23 cellular contexts compared by ENCODE assay signal in the genomic region with DNA sequence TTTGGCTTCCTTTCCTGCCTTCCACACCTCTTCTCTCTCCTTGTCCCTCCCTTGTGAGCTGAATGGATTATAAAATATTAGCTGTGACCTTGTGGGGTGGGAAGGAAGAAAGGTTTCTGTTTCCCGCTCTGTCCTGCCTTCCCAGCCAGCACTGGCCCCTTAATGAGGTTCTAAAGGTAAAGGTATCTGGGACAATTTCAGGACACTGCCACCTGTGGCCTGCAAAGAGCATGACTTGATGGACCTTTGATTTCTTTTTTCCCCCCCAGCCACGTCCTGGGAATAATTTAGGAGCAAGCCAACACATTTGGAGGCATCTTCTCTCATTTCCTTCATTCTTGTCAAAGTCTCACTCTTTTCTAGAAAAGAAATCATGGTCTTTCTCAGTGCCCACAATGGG.
DNase-seq lines count a peak whose midpoint lies in the region; ATAC-seq and TF ChIP-seq lines count a peak whose summit lies in the region.
"Had no signal": no experiment of that assay in that cellular context is flagged by ENCODE, and none has a peak within 500 bp of the region (broad histone marks: within the 10 kb centered on the region; RNA-seq: fewer than 3 reads in every experiment).

No MANE protein-coding gene starts in this region.

- peaks cover 4% of the 10 kb centered on the region for H3K36me3 Mint-ChIP-seq in neural progenitor cell
- H3K36me3 Mint-ChIP-seq: activated naive CD4-positive, alpha-beta T cell treated with anti-CD3 and anti-CD28 coated beads, Interleukin-2, amount 10 ng/mL, durations not matched to agents 7 days and 5 days had no signal

- in situ Hi-C loops in GM13977 (cut with MboI; ENCODE audit: low pct_unique_long_range_greater_than_20kb, low sequenced_read_pairs, unreplicated experiment) = no loop called here

- 57 to 70% methylated on average over 2 of the region's 2 CpGs for WGBS in esophagus squamous epithelium, 2 donors

- peak; percentile 19 for TF ChIP-seq CTCF in GM13977 (IDR thresholded peaks at IDR 0.05; ENCODE audit: extremely low read depth, insufficient read depth, missing control alignments)
- peak; percentile 53 for TF ChIP-seq CTCF in WERI-Rb-1 (IDR thresholded peaks at IDR 0.05; ENCODE audit: low read depth, low read length)
- TF ChIP-seq CTCF in esophagus squamous epithelium (IDR thresholded peaks at IDR 0.05) = peak in 5 of 6 experiments; percentile 10 to 39 (median 24)
- peak; percentile 33 for TF ChIP-seq CTCF in neural progenitor cell (IDR thresholded peaks at IDR 0.05)

- no peaks in the 10 kb centered on the region for H4K20me1 ChIP-seq in neural progenitor cell (ENCODE audit: low read depth)

- H3K4me1 Mint-ChIP-seq in neural progenitor cell = peaks cover 14% of the 10 kb centered on the region

- H3K27ac Mint-ChIP-seq in neural progenitor cell = no peak overlapping the region
- H3K27ac Mint-ChIP-seq: activated naive CD4-positive, alpha-beta T cell treated with anti-CD3 and anti-CD28 coated beads, Interleukin-2, amount 10 ng/mL, durations not matched to agents 7 days and 5 days; nephron had no signal

- no peaks in the 10 kb centered on the region for H3F3A ChIP-seq in neural progenitor cell (ENCODE audit: low read depth)

- DNase-seq in GM13977 (ENCODE audit: low spot score) (no peak), WERI-Rb-1 (no peak), esophagus squamous epithelium (lab: John Stamatoyannopoulos, UW) (no peak), neural progenitor cell (ENCODE audit: low spot score) (no peak), Right ventricle myocardium superior (no peak), DMS 273 treated with DMSO at 0.1 percent for 48 hours (lab: John Stamatoyannopoulos, UW) (no peak), SW 1271 (lab: John Stamatoyannopoulos, UW) (no peak), GF-D8 (lab: John Stamatoyannopoulos, UW) (no peak)
- DNase-seq: activated naive CD4-positive, alpha-beta T cell treated with anti-CD3 and anti-CD28 coated beads, Interleukin-2, amount 10 ng/mL, durations not matched to agents 7 days and 5 days; BE2C; DMS153; effector CD8-positive, alpha-beta T cell; foreskin fibroblast; mammary epithelial cell; MV-4-11; NCI-H2029; NCI-H526 treated with DMSO at 0.1 percent for 48 hours; Peyer's patch; stimulated activated CD4-positive, alpha-beta T cell treated with anti-CD3 and anti-CD28 coated beads, Interleukin-2, amount 100 ng/mL, for 48 hours; testis had no signal

- no peak overlapping the region for H3K4me3 ChIP-seq in WERI-Rb-1 (ENCODE audit: low read depth, low read length)
- H3K4me3 ChIP-seq in esophagus squamous epithelium = no peak overlapping the region
- no peak overlapping the region for H3K4me3 ChIP-seq in neural progenitor cell
- H3K4me3 ChIP-seq: Peyer's patch, right atrium auricular region, testis had no signal

- no peaks in the 10 kb centered on the region for H3K27me3 ChIP-seq in WERI-Rb-1 (ENCODE audit: insufficient read depth, low read depth, severe bottlenecking)
- no peaks in the 10 kb centered on the region for H3K27me3 ChIP-seq in esophagus squamous epithelium
- H3K27me3 ChIP-seq in neural progenitor cell = no peaks in the 10 kb centered on the region
- H3K27me3 ChIP-seq: BE2C, Peyer's patch, right atrium auricular region, testis had no signal

- H3K36me3 ChIP-seq in WERI-Rb-1 (no peaks in the 10 kb centered on the region), esophagus squamous epithelium (peaks cover 0 to 12% (median 0%) of the 10 kb centered on the region in 3 donors), neural progenitor cell (no peaks in the 10 kb centered on the region)
- H3K36me3 ChIP-seq: Peyer's patch, right atrium auricular region had no signal

- H2AFZ ChIP-seq in neural progenitor cell (replicated peaks) = no peak overlapping the region

- H3K79me2 ChIP-seq in neural progenitor cell (ENCODE audit: low read depth) = no peaks in the 10 kb centered on the region

- no peak overlapping the region for H3K4me3 Mint-ChIP-seq in neural progenitor cell
- H3K4me3 Mint-ChIP-seq: activated naive CD4-positive, alpha-beta T cell treated with anti-CD3 and anti-CD28 coated beads, Interleukin-2, amount 10 ng/mL, durations not matched to agents 7 days and 5 days; brain; nephron had no signal

- no peak for TF ChIP-seq POLR2A in esophagus squamous epithelium (IDR thresholded peaks at IDR 0.05)

- H3K9ac ChIP-seq in neural progenitor cell = no peak overlapping the region

- peaks cover 2% of the 10 kb centered on the region for H3K9me3 Mint-ChIP-seq in neural progenitor cell
- H3K9me3 Mint-ChIP-seq: activated naive CD4-positive, alpha-beta T cell treated with anti-CD3 and anti-CD28 coated beads, Interleukin-2, amount 10 ng/mL, durations not matched to agents 7 days and 5 days had no signal

- H3K27ac ChIP-seq in WERI-Rb-1 = no peak overlapping the region
- peak overlapping the region; percentile 28 to 65 (median 54) for H3K27ac ChIP-seq in esophagus squamous epithelium
- H3K27ac ChIP-seq in neural progenitor cell = no peak overlapping the region
- H3K27ac ChIP-seq: Peyer's patch, right atrium auricular region, testis had no signal

- peaks cover 5% of the 10 kb centered on the region for H3K27me3 Mint-ChIP-seq in neural progenitor cell (ENCODE audit: insufficient read depth, low read depth)
- H3K27me3 Mint-ChIP-seq: activated naive CD4-positive, alpha-beta T cell treated with anti-CD3 and anti-CD28 coated beads, Interleukin-2, amount 10 ng/mL, durations not matched to agents 7 days and 5 days; brain had no signal

- no peaks in the 10 kb centered on the region for H3K9me3 ChIP-seq in WERI-Rb-1 (ENCODE audit: severe bottlenecking)
- no peaks in the 10 kb centered on the region for H3K9me3 ChIP-seq in esophagus squamous epithelium
- H3K9me3 ChIP-seq in neural progenitor cell (ENCODE audit: low read depth) = no peaks in the 10 kb centered on the region
- H3K9me3 ChIP-seq: BE2C, Peyer's patch, right atrium auricular region, testis had no signal

- ATAC-seq in Right ventricle myocardium superior (ENCODE audit: poor library complexity) = no peak

- H3K4me1 ChIP-seq in esophagus squamous epithelium = peaks cover 4 to 59% (median 33%) of the 10 kb centered on the region in 3 donors
- no peaks in the 10 kb centered on the region for H3K4me1 ChIP-seq in neural progenitor cell
- H3K4me1 ChIP-seq: Peyer's patch, right atrium auricular region, testis had no signal

- intact Hi-C loops in esophagus squamous epithelium (cut with DNase I) = no loop called here
- intact Hi-C loops in Right ventricle myocardium superior (cut with DNase I) = no loop called here

- no peak overlapping the region for H3K4me2 ChIP-seq in neural progenitor cell

Comparison
In these comparisons a context has a peak if more than half of its experiments do, and no peak if none do; other contexts are left out.
1. H3K27ac ChIP-seq: peak in esophagus squamous epithelium (4 of 4); none in WERI-Rb-1 (single experiment) and neural progenitor cell (single experiment).
2. Peak in every context shown above with its lines, with median percentiles within 50 percentile points of each other: CTCF ChIP-seq.